In the genomic region with DNA sequence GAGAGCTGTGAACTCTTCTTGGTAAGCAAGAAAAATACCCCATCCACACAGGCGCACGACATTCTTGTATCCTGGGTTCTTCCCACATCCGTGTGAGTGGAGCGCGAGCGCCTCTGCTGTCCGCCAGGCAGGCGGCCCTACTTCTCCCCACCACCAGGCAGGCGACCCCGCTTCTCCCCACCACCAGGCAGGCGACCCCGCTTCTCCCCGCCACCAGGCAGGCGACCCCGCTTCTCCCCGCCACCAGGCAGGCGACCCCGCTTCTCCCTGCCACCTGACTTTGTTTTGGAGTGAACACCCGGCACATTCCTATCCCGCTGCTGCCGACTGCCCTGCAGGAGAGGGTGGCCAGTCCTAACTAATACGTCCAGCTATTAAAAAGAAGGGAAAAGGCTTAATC, we compare ENCODE assay signal across 24 cellular contexts.
"Had no signal": no experiment of that assay in that cellular context is flagged by ENCODE, and none has a peak within 500 bp of the region (broad histone marks: within the 10 kb centered on the region; RNA-seq: fewer than 3 reads in every experiment).

No MANE protein-coding gene starts in this region.

- H3K4me3 ChIP-seq: colonic mucosa, coronary artery, dorsolateral prefrontal cortex, esophagus muscularis mucosa, esophagus squamous epithelium, gastrocnemius medialis, gastroesophageal sphincter, heart left ventricle, heart right ventricle had no signal

- H3K4me1 ChIP-seq: colonic mucosa, foreskin keratinocyte, gastrocnemius medialis had no signal

- H3K9me3 ChIP-seq: colonic mucosa, esophagus muscularis mucosa, esophagus squamous epithelium, gastrocnemius medialis, gastroesophageal sphincter, heart left ventricle, heart right ventricle had no signal

- H3K9me3 Mint-ChIP-seq: dendritic cell treated with granulocyte-macrophage colony-stimulating factor and Interleukin-4, amounts not matched to agents 40 ng/mL and 50 ng/mL, for 4 days; effector memory CD8-positive, alpha-beta T cell had no signal

- H3K27ac ChIP-seq: colonic mucosa, dorsolateral prefrontal cortex, epithelial cell of prostate, esophagus muscularis mucosa, esophagus squamous epithelium, foreskin keratinocyte, gastrocnemius medialis, gastroesophageal sphincter, heart left ventricle, heart right ventricle had no signal

- H3K36me3 ChIP-seq: colonic mucosa had no signal

- H3K27me3 ChIP-seq: colonic mucosa, dorsolateral prefrontal cortex, esophagus muscularis mucosa, esophagus squamous epithelium, foreskin keratinocyte, gastrocnemius medialis, gastroesophageal sphincter, heart left ventricle, heart right ventricle had no signal

- H3K27ac Mint-ChIP-seq: dendritic cell treated with granulocyte-macrophage colony-stimulating factor and Interleukin-4, amounts not matched to agents 40 ng/mL and 50 ng/mL, for 4 days had no signal

- H3K4me3 Mint-ChIP-seq: dendritic cell treated with granulocyte-macrophage colony-stimulating factor and Interleukin-4, amounts not matched to agents 40 ng/mL and 50 ng/mL, for 4 days had no signal

- ATAC-seq: effector memory CD8-positive, alpha-beta T cell; esophagus mucosa; foreskin keratinocyte; gastrocnemius medialis; gastroesophageal sphincter; heart left ventricle; heart right ventricle had no signal

- DNase-seq: colonic mucosa; cortex of kidney; dermis blood vessel endothelial cell; dorsolateral prefrontal cortex; effector CD4-positive, alpha-beta T cell; effector CD8-positive, alpha-beta T cell; effector memory CD4-positive, alpha-beta T cell; effector memory CD8-positive, alpha-beta T cell; erythroblast; esophagus squamous epithelium; foreskin fibroblast; foreskin keratinocyte; foreskin melanocyte; gastrocnemius medialis; glutamatergic neuron; head of caudate nucleus; heart left ventricle; heart right ventricle had no signal

- H3K27me3 Mint-ChIP-seq: dendritic cell treated with granulocyte-macrophage colony-stimulating factor and Interleukin-4, amounts not matched to agents 40 ng/mL and 50 ng/mL, for 4 days; effector memory CD8-positive, alpha-beta T cell had no signal
